ENCODE assay signal across 8 cellular contexts in the genomic region with DNA sequence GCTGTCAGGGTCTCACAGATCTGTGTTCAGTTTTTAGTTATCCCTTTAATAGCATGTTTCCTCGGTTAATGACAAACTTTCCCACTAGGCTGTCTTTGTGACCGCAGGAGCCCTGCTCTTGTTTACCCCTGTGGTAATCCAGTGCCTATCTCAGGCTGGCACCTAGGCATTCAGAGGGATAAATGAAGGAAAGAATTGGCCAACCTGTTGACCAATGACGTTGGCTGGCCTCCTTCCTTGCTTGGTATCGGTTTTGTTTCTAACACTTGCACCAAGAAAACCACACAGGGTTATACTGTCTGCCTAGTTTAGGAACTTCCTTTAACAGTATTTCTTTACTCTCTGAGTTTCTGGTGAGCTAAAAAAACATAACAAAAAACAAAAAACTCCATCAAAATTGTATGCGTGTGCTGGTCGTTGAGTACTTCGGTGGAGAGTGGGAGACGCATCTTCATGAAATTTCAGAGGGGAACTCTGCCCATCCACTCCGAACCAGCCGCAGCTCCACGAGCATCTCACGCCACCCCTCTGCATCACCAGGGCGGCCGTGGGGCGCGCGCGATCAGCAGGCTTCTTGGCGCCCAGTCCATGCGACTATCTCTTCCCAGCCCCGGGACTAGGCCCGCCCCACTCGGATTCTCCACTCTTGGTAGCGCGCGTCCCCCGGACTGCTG. TPM values are rescaled to one million over a fixed set of nuclear protein-coding genes. Genes with fewer than 3 reads are reported as not detected.
A peak's percentile ranks its signal among the peaks of the same experiment; 100 is the strongest.
DNase-seq lines count a peak whose midpoint lies in the region; ATAC-seq and TF ChIP-seq lines count a peak whose summit lies in the region.

No MANE protein-coding gene starts in this region.

- H3K36me3 ChIP-seq in OCI-LY1 (ENCODE audit: insufficient read depth, low read length) (no peaks in the 10 kb centered on the region), tibial nerve (no peaks in the 10 kb centered on the region)

- H3F3A ChIP-seq in OCI-LY1 (ENCODE audit: insufficient read depth, low read length), result no peaks in the 10 kb centered on the region

- no peaks in the 10 kb centered on the region for H3K36me3 Mint-ChIP-seq in memory B cell

- peak; percentile 22 for ATAC-seq in GM18520 (IDR thresholded peaks at IDR 0.05; ENCODE audit: unreplicated experiment)
- peak; percentile 39 for ATAC-seq in HG02623 (IDR thresholded peaks at IDR 0.05; ENCODE audit: unreplicated experiment)
- ATAC-seq in memory B cell (ENCODE audit: low read depth), result peak; percentile 65

- peaks cover 13% of the 10 kb centered on the region for H3K4me1 ChIP-seq in OCI-LY1 (ENCODE audit: insufficient read depth, low read length, severe bottlenecking)
- H3K4me1 ChIP-seq in tibial nerve, result peaks cover 0 to 58% (median 33%) of the 10 kb centered on the region in 4 donors

- no peaks in the 10 kb centered on the region for H3K9me2 ChIP-seq in OCI-LY1 (ENCODE audit: low read depth, low read length)

- H3K27ac ChIP-seq in OCI-LY1 (ENCODE audit: low read depth, low read length, poor library complexity, severe bottlenecking) (no peak overlapping the region), cingulate gyrus (ENCODE audit: low read depth, low read length) (peak overlapping the region; percentile 97), tibial nerve (peak overlapping the region; percentile 90 to 97 (median 94))

- no peaks in the 10 kb centered on the region for H3K9me3 ChIP-seq in OCI-LY1 (ENCODE audit: low read length)
- H3K9me3 ChIP-seq in tibial nerve, result no peaks in the 10 kb centered on the region

- peak in 1 of 2 donors; percentile 18 for DNase-seq in memory B cell (ENCODE audit: low spot score in 2 of 2)
- no peak for DNase-seq in tibial nerve (ENCODE audit: low spot score in 2 of 2)
- no peak for DNase-seq in NCI-H69 (lab: John Stamatoyannopoulos, UW)
- DNase-seq in germinal center (ENCODE audit: low spot score), result no peak

- H3K79me2 ChIP-seq in OCI-LY1 (ENCODE audit: insufficient read depth, low read length), result no peaks in the 10 kb centered on the region

- no peaks in the 10 kb centered on the region for H3K27me3 Mint-ChIP-seq in memory B cell

- TF ChIP-seq CTCF in OCI-LY1 (IDR thresholded peaks at IDR 0.05; ENCODE audit: low read length) (no peak), tibial nerve (IDR thresholded peaks at IDR 0.05) (no peak)

- TF ChIP-seq EP300 in tibial nerve (IDR thresholded peaks at IDR 0.05), result no peak

- H3K9ac ChIP-seq in OCI-LY1 (ENCODE audit: low read length), result peak overlapping the region; percentile 62

- peak overlapping the region; percentile 96 for H3K27ac Mint-ChIP-seq in memory B cell

- peaks cover 37% of the 10 kb centered on the region for H3K4me1 Mint-ChIP-seq in memory B cell

- H2AFZ ChIP-seq in OCI-LY1 (ENCODE audit: low read length), result peak overlapping the region; percentile 94

- no peaks in the 10 kb centered on the region for H4K20me1 ChIP-seq in OCI-LY1 (ENCODE audit: insufficient read depth, low read length)

- H3K27me3 ChIP-seq in OCI-LY1 (ENCODE audit: insufficient read depth, low read length) (no peaks in the 10 kb centered on the region), tibial nerve (no peaks in the 10 kb centered on the region)

- TF ChIP-seq POLR2A in tibial nerve (IDR thresholded peaks at IDR 0.05), result no peak

- peak overlapping the region; percentile 65 for H3K4me2 ChIP-seq in OCI-LY1 (ENCODE audit: low read length)

- H3K4me3 ChIP-seq in OCI-LY1 (ENCODE audit: low read depth, low read length, poor library complexity, severe bottlenecking) (peak overlapping the region; percentile 71), tibial nerve (peak overlapping the region; percentile 56 to 78 (median 66))

- 8 to 9% methylated on average over 26 to 27 of the region's 27 CpGs for WGBS in tibial nerve, 2 donors

- no peaks in the 10 kb centered on the region for H3K9me3 Mint-ChIP-seq in memory B cell

- H3K4me3 Mint-ChIP-seq in memory B cell, result peak overlapping the region; percentile 98

RNA-seq across cellular contexts. Expression of gene ENDOD1, which starts 0.6 kb away (rescaled TPM):
- 100 to 1,000 TPM; 106 to 210 (median 154) TPM for total RNA-seq in tibial nerve

RNA-seq across cellular contexts. Expression of gene SRSF8, which starts 22.4 kb away (rescaled TPM):
- 10 to 100 TPM; 41.4 to 79.8 (median 49.1) TPM for total RNA-seq in tibial nerve

RNA-seq across cellular contexts. Expression of gene KDM4F, which starts 39.9 kb away (rescaled TPM):
- total RNA-seq in tibial nerve, result not detected
